Comparison of ENCODE assay signal across 8 cellular contexts in the genomic region with DNA sequence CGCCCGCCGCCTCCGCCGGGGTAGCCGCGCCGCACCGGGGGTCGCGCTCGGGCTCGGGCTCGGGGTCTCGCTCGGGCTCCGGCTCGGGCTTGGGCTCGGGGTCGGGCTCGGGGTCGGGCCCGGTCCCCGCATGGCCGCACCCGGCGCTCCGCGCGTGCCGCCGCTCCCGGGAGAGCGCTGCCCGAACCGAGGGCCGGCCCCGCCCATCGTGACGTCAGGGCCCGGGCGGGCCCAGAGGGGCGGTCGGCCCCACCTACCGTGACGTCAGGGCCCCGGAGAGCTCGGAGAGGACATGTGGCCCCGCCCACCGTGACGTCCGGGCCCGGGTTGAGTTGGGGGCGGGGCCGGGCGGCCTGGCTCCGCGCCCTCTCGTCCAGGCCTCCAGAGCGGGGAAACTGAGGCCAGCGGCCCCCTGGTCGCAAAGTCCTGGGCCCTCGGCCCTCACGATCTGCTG. TPM values are rescaled to one million over a fixed set of nuclear protein-coding genes. Genes with fewer than 3 reads are reported as not detected.
DNase-seq lines count a peak whose midpoint lies in the region; ATAC-seq, FAIRE-seq and TF ChIP-seq lines count a peak whose summit lies in the region.

Gene NSMF (minus strand): TSS at position 188 of the 454 bp plus-strand sequence. CDS start 232 bp downstream, outside the sequence.

- ATAC-seq in A549 = peak; percentile 59 to 67
- ATAC-seq in HG03097 (IDR thresholded peaks at IDR 0.05; ENCODE audit: low FRiP score, unreplicated experiment) = peak; percentile 54

- peak within 1 kb of the TSS; percentile 99 for H3K4me2 ChIP-seq in A549

- POLR2A ChIA-PET in A549 (lab: Yijun Ruan, JAX) = interaction anchor here (0.6 to 1.0 kb wide), 6 partner anchors 14 to 182 kb away, joined by 3 to 7 read pairs (median 4); partner anchors contain the start of genes EXD3, NOXA1, NRARP and TOR4A

- CTCF ChIA-PET in A549 (lab: Yijun Ruan, JAX) = interaction anchor here (0.6 to 1.7 kb wide), 5 partner anchors 11 to 47 kb away, joined by 3 to 4 read pairs (median 3); no protein-coding TSS in a partner anchor

- H3K4me3 ChIP-seq in A549 (peak within 1 kb of the TSS; percentile 83), spleen (peak within 1 kb of the TSS; percentile 43 to 72 (median 50))

- intact Hi-C loops in spleen (cut with DNase I; ENCODE audit: low total_unique reads) = no loop called here

- TF ChIP-seq RAD21 in A549 (conservative IDR thresholded peaks at IDR 0.05 in 1 of 2, IDR thresholded peaks at IDR 0.05 in 1 of 2) = no peak

- H3K9me3 ChIP-seq in A549 (no peaks in the 10 kb centered on the region), spleen (no peaks in the 10 kb centered on the region)

- peak; percentile 84 for TF ChIP-seq POLR2A in A549 (IDR thresholded peaks at IDR 0.05; ENCODE audit: low read length)
- peak; percentile 62 for TF ChIP-seq POLR2A in GM18526 (IDR thresholded peaks at IDR 0.05; ENCODE audit: extremely low read depth, insufficient read length)
- TF ChIP-seq POLR2A in spleen (IDR thresholded peaks at IDR 0.05) = peak in 1 of 3 donors; percentile 31

- no peak for TF ChIP-seq EP300 in A549 (IDR thresholded peaks at IDR 0.05)

- WGBS in A549 (ENCODE audit: missing lambda C conversion rate) = 0% methylated on average over 7 of the region's 64 CpGs
- WGBS in spleen, 5 donors = 0 to 1% (median 1%) methylated on average over 9 to 64 of the region's 64 CpGs; no CpG with 5 or more reads in 1 of the 5 donors

- peaks cover 0 to 28% (median 0%) of the 10 kb centered on the region in 6 donors for H3K36me3 ChIP-seq in spleen

- FAIRE-seq in A549 (lab: Jason Lieb, UNC) = no peak

- DNase-seq in A549 (ENCODE audit: low read depth in 1 of 2, low spot score in 1 of 2) = peak; percentile 91 to 99
- DNase-seq in NCI-H2227 treated with DMSO at 0.1 percent for 48 hours (lab: John Stamatoyannopoulos, UW) = peak; percentile 81
- peak; percentile 86 for DNase-seq in activated CD4-positive, CD25-positive, alpha-beta regulatory T cell treated with anti-CD3 and anti-CD28 coated beads, Interleukin-2, amount 50 U/mL, for 16 hours (ENCODE audit: low read depth, low spot score)
- DNase-seq in caudate nucleus (lab: John Stamatoyannopoulos, UW) = peak in 59 of 61 donors; percentile 37 to 97 (median 89)
- peak; percentile 83 for DNase-seq in iris pigment epithelial cell (ENCODE audit: low read depth)
- peak; percentile 98 for DNase-seq in spleen

- peaks cover 0 to 19% (median 0%) of the 10 kb centered on the region in 7 donors for H3K27me3 ChIP-seq in spleen (replicated peaks in 1 of 7)

- H3K4me1 ChIP-seq in A549 (peaks cover 38% of the 10 kb centered on the region), spleen (peaks cover 36 to 85% (median 63%) of the 10 kb centered on the region in 6 donors)

- peak within 1 kb of the TSS; percentile 89 to 93 for H3K27ac ChIP-seq in A549
- peak within 1 kb of the TSS; percentile 89 for H3K27ac ChIP-seq in caudate nucleus (ENCODE audit: low read depth, low read length)
- peak within 1 kb of the TSS; percentile 61 to 89 (median 75) for H3K27ac ChIP-seq in spleen

- TF ChIP-seq CTCF in A549 (IDR thresholded peaks at IDR 0.05) = no peak
- no peak for TF ChIP-seq CTCF in spleen (IDR thresholded peaks at IDR 0.05 in 8 of 11, conservative IDR thresholded peaks at IDR 0.05 in 3 of 11)

TF ChIP-seq in A549, 52 proteins besides CTCF, POLR2A, EP300 and RAD21:
- TF ChIP-seq, protein P1, sequence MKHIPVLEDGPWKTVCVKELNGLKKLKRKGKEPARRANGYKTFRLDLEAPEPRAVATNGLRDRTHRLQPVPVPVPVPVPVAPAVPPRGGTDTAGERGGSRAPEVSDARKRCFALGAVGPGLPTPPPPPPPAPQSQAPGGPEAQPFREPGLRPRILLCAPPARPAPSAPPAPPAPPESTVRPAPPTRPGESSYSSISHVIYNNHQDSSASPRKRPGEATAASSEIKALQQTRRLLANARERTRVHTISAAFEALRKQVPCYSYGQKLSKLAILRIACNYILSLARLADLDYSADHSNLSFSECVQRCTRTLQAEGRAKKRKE (CRISPR knock-in tag; IDR thresholded peaks at IDR 0.05; ENCODE audit: low read depth) = 0 out of 2 replicates have a peak, but pooled peaks have one; percentile 38
- TF ChIP-seq CEBPB (IDR thresholded peaks at IDR 0.05) = no peak
- TF ChIP-seq PHF8 (IDR thresholded peaks at IDR 0.05; ENCODE audit: borderline replicate concordance, low read depth) = no peak
- TF ChIP-seq FOSL2 (IDR thresholded peaks at IDR 0.05) = no peak
- TF ChIP-seq FOSL2 (CRISPR knock-in tag; IDR thresholded peaks at IDR 0.05) = peak; percentile 34; the same call in 1 of the 2 replicates
- peak; percentile 32; the same call in 1 of the 2 replicates for TF ChIP-seq RFX5 (IDR thresholded peaks at IDR 0.05)
- no peak for TF ChIP-seq HMGXB4 (CRISPR knock-in tag; IDR thresholded peaks at IDR 0.05; ENCODE audit: borderline replicate concordance)
- TF ChIP-seq, protein P2, sequence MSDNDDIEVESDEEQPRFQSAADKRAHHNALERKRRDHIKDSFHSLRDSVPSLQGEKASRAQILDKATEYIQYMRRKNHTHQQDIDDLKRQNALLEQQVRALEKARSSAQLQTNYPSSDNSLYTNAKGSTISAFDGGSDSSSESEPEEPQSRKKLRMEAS (IDR thresholded peaks at IDR 0.05) = peak; percentile 63; the same call in 1 of the 2 replicates
- TF ChIP-seq, protein P3, sequence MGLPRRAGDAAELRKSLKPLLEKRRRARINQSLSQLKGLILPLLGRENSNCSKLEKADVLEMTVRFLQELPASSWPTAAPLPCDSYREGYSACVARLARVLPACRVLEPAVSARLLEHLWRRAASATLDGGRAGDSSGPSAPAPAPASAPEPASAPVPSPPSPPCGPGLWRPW (IDR thresholded peaks at IDR 0.05) = no peak
- no peak for TF ChIP-seq RNF2 (IDR thresholded peaks at IDR 0.05; ENCODE audit: borderline replicate concordance, low read depth)
- TF ChIP-seq, protein P4, sequence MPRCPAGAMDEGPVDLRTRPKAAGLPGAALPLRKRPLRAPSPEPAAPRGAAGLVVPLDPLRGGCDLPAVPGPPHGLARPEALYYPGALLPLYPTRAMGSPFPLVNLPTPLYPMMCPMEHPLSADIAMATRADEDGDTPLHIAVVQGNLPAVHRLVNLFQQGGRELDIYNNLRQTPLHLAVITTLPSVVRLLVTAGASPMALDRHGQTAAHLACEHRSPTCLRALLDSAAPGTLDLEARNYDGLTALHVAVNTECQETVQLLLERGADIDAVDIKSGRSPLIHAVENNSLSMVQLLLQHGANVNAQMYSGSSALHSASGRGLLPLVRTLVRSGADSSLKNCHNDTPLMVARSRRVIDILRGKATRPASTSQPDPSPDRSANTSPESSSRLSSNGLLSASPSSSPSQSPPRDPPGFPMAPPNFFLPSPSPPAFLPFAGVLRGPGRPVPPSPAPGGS (IDR thresholded peaks at IDR 0.05) = peak; percentile 69; the same call in 2 of the 3 replicates
- peak; percentile 36 for TF ChIP-seq USF2 (IDR thresholded peaks at IDR 0.05)
- TF ChIP-seq JUN (IDR thresholded peaks at IDR 0.05) = peak in 1 of 2 experiments; percentile 92; a peak in 3 of 5 replicates
- TF ChIP-seq ZSCAN20 (CRISPR knock-in tag; IDR thresholded peaks at IDR 0.05) = 0 out of 2 replicates have a peak, but pooled peaks have one; percentile 42
TF ChIP-seq in A549: peak in this region for 8.

RNA-seq across cellular contexts. Expression of gene NSMF, which starts in this region (rescaled TPM):
- polyA plus RNA-seq in A549 (2011; rRNA removed) (16.0 and 20.0 TPM in 2 replicates), A549 (2017; fragmentation: RNase III; extraction: RNeasy Plus Mini Kit Qiagen cat#74134 plus additional on column Dnase treatment) (29.2 to 35.0 TPM (median 33.0 TPM) in 3 replicates), spleen (10 to 100 TPM; 21.8 to 49.3 (median 26.7) TPM)
- 33.6 and 46.9 TPM in 2 replicates for polyA plus RNA-seq in A549 (2012; cell fraction: cytosol; rRNA removed)
- 116 and 143 TPM in 2 replicates for polyA plus RNA-seq in A549 (2012; cell fraction: nucleus; rRNA removed)
- polyA minus RNA-seq in A549 (2011; rRNA and poly(A)+ RNA removed) = 21.3 and 25.0 TPM in 2 replicates
- 10 to 100 TPM; 21.8 to 39.0 (median 25.5) TPM for total RNA-seq in spleen

Comparison
In these comparisons a context has a peak if more than half of its experiments do, and no peak if none do; other contexts are left out.
1. Peak in every context shown above with its lines: DNase-seq, ATAC-seq, H3K4me3 ChIP-seq and H3K27ac ChIP-seq.